In genomic region chr18:63207154-63207790, GRCh38 we compare ENCODE assay signal across 8 cellular contexts.
DNase-seq lines count a peak whose midpoint lies in the region; ATAC-seq, FAIRE-seq and TF ChIP-seq lines count a peak whose summit lies in the region.

No MANE protein-coding gene starts in this region.

- peaks cover 0 to 42% (median 20%) of the 10 kb centered on the region in 4 donors for H3K4me1 ChIP-seq in tibial nerve

- no peak for TF ChIP-seq CTCF in bronchial epithelial cell (IDR thresholded peaks at IDR 0.05; ENCODE audit: insufficient read depth, low read length, severe bottlenecking)
- TF ChIP-seq CTCF in tibial nerve (IDR thresholded peaks at IDR 0.05) = no peak

- H3K9me3 ChIP-seq in tibial nerve = no peaks in the 10 kb centered on the region

- TF ChIP-seq EP300 in tibial nerve (IDR thresholded peaks at IDR 0.05) = no peak

- 72 to 79% methylated on average over 14 of the region's 14 CpGs for WGBS in tibial nerve, 2 donors

- no peaks in the 10 kb centered on the region for H3K36me3 ChIP-seq in bronchial epithelial cell (ENCODE audit: control insufficient read depth, insufficient read depth, low read length)
- no peaks in the 10 kb centered on the region for H3K36me3 ChIP-seq in tibial nerve

- H3K27me3 ChIP-seq in bronchial epithelial cell (ENCODE audit: control insufficient read depth, insufficient read depth, low read length) = no peaks in the 10 kb centered on the region
- no peaks in the 10 kb centered on the region for H3K27me3 ChIP-seq in tibial nerve

- no peak overlapping the region for H3K4me3 ChIP-seq in bronchial epithelial cell (ENCODE audit: low read depth, low read length)
- no peak overlapping the region for H3K4me3 ChIP-seq in tibial nerve

- H3K27ac ChIP-seq in tibial nerve = no peak overlapping the region

- FAIRE-seq in bronchial epithelial cell (lab: Jason Lieb, UNC) = peak; percentile 58

- peak; percentile 25 for ATAC-seq in GM19463 (IDR thresholded peaks at IDR 0.05; ENCODE audit: unreplicated experiment)

- DNase-seq in COLO668 (lab: John Stamatoyannopoulos, UW; ENCODE audit: unreplicated experiment) (peak; percentile 93), NCI-H2196 treated with DMSO at 0.1 percent for 48 hours (lab: John Stamatoyannopoulos, UW; ENCODE audit: unreplicated experiment) (peak; percentile 80), bronchial epithelial cell (ENCODE audit: low read depth) (no peak), dermis blood vessel endothelial cell (no peak), tibial nerve (ENCODE audit: low spot score in 2 of 2) (no peak), 8988T (no peak), NCI-H2171 (lab: John Stamatoyannopoulos, UW) (no peak)

- no peak for TF ChIP-seq POLR2A in tibial nerve (IDR thresholded peaks at IDR 0.05)

Comparison
In these comparisons a context has a peak if more than half of its experiments do, and no peak if none do; other contexts are left out.
1. DNase-seq: peak in COLO668 (single experiment) and NCI-H2196 treated with DMSO at 0.1 percent for 48 hours (single experiment); none in bronchial epithelial cell (single experiment), dermis blood vessel endothelial cell (single experiment), tibial nerve (0 of 2), 8988T (single experiment) and NCI-H2171 (single experiment).